8 cellular contexts compared by ENCODE assay signal in the genomic region with DNA sequence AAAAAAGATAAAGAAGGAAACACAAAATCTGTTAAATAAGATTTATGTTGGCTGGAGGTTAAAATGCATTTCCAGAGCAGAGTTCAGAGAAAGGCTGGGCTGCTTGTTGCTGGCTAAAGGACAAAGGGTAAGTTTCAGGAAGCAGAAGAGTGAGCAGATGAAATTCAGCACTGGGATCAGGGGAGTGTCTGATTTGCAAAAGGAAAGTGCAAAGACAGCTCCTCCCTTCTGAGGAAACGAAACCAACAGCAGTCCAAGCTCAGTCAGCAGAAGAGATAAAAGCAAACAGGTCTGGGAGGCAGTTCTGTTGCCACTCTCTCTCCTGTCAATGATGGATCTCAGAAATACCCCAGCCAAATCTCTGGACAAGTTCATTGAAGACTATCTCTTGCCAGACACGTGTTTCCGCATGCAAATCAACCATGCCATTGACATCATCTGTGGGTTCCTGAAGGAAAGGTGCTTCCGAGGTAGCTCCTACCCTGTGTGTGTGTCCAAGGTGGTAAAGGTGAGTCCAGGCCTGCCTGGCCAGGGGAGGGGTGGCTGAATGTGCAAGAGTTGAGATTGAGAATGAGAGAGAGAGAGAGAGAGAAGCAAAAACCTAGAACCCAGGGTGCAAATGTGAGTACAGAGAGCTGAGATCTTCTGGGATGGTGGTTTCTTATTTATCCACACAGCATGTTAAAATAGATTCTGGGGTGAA. TPM values are rescaled to one million over a fixed set of nuclear protein-coding genes. Genes with fewer than 3 reads are reported as not detected.
A peak's percentile ranks its signal among the peaks of the same experiment; 100 is the strongest.
DNase-seq lines count a peak whose midpoint lies in the region; ATAC-seq, FAIRE-seq and TF ChIP-seq lines count a peak whose summit lies in the region.

A gene (plus strand): TSS at position 251 of the 703 bp plus-strand sequence. CDS start 78 bp downstream, at position 329.

- in situ Hi-C loops in G401 (cut with HindIII; ENCODE audit: low sequenced_read_pairs) = no loop called here

- intact Hi-C loops in lower lobe of right lung (cut with DNase I) = no loop called here

- peak; percentile 83 for ATAC-seq in GM19468 (IDR thresholded peaks at IDR 0.05; ENCODE audit: extremely low read depth, unreplicated experiment)
- peak; percentile 59 for ATAC-seq in HG03571 (IDR thresholded peaks at IDR 0.05; ENCODE audit: unreplicated experiment)
- peak; percentile 89 to 91 for ATAC-seq in lower lobe of right lung

- H3K27ac ChIP-seq in lower lobe of right lung (peak within 1 kb of the TSS; percentile 78), temporal lobe (ENCODE audit: low read depth, low read length) (peak within 1 kb of the TSS; percentile 44)

- no peaks in the 10 kb centered on the region for H3K9me3 ChIP-seq in lower lobe of right lung

- DNase-seq in G401 (ENCODE audit: low spot score) (peak; percentile 28), SIG-M5 treated with dmso at 0.1 percent for 504 hours (lab: John Stamatoyannopoulos, UW; ENCODE audit: unreplicated experiment) (peak; percentile 92), lower lobe of right lung (no peak), NCI-H1694 (lab: John Stamatoyannopoulos, UW) (no peak)

- peaks cover 36% of the 10 kb centered on the region for H3K4me1 ChIP-seq in lower lobe of right lung

- H3K36me3 ChIP-seq in lower lobe of right lung = no peaks in the 10 kb centered on the region

- peak; percentile 71 for FAIRE-seq in colon (lab: Jason Lieb, UNC)

- H3K27me3 ChIP-seq in lower lobe of right lung (ENCODE audit: low read depth) = no peaks in the 10 kb centered on the region

- TF ChIP-seq CTCF in lower lobe of right lung (IDR thresholded peaks at IDR 0.05) = no peak

- peak within 1 kb of the TSS; percentile 57 for H3K4me3 ChIP-seq in lower lobe of right lung

RNA-seq across cellular contexts. Expression of the gene that starts here (rescaled TPM):
- total RNA-seq in G401 (2014; rRNA removed; shearing (Covaris generic)) = not detected in 2 replicates
- total RNA-seq in lower lobe of right lung = 112 TPM
- 1.7 TPM for total RNA-seq in temporal lobe

Comparison
In these comparisons a context has a peak if more than half of its experiments do, and no peak if none do; other contexts are left out.
1. RNA of the gene that starts here (total RNA-seq): 112 TPM in lower lobe of right lung (single experiment); 1.7 TPM in temporal lobe (single experiment) and not detected in G401; every median in the first group is over 10 times any median in the second.
2. Peak in DNase-seq in G401; RNA of the gene not detected or under 1 TPM.
3. Peak in every context shown above with its lines, with median percentiles within 50 percentile points of each other: ATAC-seq.